9 cellular contexts compared by ENCODE assay signal in the genomic region with DNA sequence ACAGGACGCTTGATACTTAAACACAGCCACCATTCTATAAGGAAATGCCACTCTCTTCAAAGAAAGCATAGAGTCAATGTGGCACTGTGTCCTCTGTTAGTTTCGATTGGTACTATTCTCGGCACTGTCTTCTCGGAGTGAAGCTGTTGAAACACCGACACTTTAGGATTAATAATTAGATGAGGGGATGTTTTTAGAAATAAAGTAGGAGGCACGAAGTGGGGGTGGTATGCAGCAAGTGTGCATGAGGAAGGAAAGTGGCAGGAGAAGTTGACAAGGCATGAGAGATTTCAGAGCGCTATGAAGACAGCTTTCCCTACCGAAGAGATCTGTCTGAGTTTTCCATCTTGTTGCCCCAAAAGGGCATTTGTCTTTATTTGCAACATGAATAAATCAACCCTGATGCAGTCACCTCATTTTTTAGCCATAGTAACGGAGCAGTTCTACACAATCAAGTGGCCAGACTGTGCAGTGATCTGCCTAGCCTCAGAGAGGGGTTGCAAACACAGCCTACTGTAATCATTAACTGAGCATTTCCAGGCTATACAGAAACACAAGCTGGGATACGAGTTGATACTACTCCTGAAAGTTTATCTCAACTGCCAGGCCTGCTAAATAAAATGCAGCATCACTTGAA. TPM values are rescaled to one million over a fixed set of nuclear protein-coding genes. Genes with fewer than 3 reads are reported as not detected.
DNase-seq lines count a peak whose midpoint lies in the region; ATAC-seq lines count a peak whose summit lies in the region.
"Had no signal": no experiment of that assay in that cellular context is flagged by ENCODE, and none has a peak within 500 bp of the region (broad histone marks: within the 10 kb centered on the region; RNA-seq: fewer than 3 reads in every experiment).

No MANE protein-coding gene starts in this region.

- H3K27ac ChIP-seq in CD8-positive, alpha-beta memory T cell (ENCODE audit: low read depth, low read length) = peak overlapping the region; percentile 65
- H3K27ac ChIP-seq: VCaP had no signal

- H3K9ac ChIP-seq in adipocyte (ENCODE audit: low read length) = no peak overlapping the region
- peak overlapping the region; percentile 68 for H3K9ac ChIP-seq in mucosa of stomach (ENCODE audit: low read length)

- CTCF ChIA-PET in CD8-positive, alpha-beta memory T cell (lab: Charles Lee) = interaction anchor here (0.9 to 8.4 kb wide), 8 partner anchors 10 to 71 kb away, joined by 3 to 72 read pairs (median 16); a partner anchor contains a TSS

- H3K36me3 ChIP-seq in CD8-positive, alpha-beta memory T cell (ENCODE audit: insufficient read depth, low read length) = no peaks in the 10 kb centered on the region
- H3K36me3 ChIP-seq in adipocyte (ENCODE audit: control insufficient read depth, insufficient read depth, low read length, severe bottlenecking) (no peaks in the 10 kb centered on the region), mucosa of stomach (ENCODE audit: control insufficient read depth, insufficient read depth, low read length) (no peaks in the 10 kb centered on the region)

- peak in 1 of 5 donors; percentile 46 for DNase-seq in CD8-positive, alpha-beta memory T cell
- DNase-seq in adipocyte (ENCODE audit: low read depth) (no peak), COLO829 (ENCODE audit: low spot score) (no peak), mucosa of gallbladder (ENCODE audit: low spot score) (no peak), HuH-7.5 (ENCODE audit: low spot score) (no peak)
- DNase-seq in activated CD4-positive, CD25-positive, alpha-beta regulatory T cell treated with anti-CD3 and anti-CD28 coated beads, Interleukin-2, amount 50 U/mL, for 72 hours = no peak

- peak overlapping the region; percentile 93 to 100 (median 98) for H3K27ac Mint-ChIP-seq in CD8-positive, alpha-beta memory T cell

- H3K4me1 Mint-ChIP-seq in CD8-positive, alpha-beta memory T cell = peaks cover 78 to 97% (median 96%) of the 10 kb centered on the region in 3 donors

- no peaks in the 10 kb centered on the region for H3K9me3 Mint-ChIP-seq in CD8-positive, alpha-beta memory T cell

- no peaks in the 10 kb centered on the region for H3K27me3 Mint-ChIP-seq in CD8-positive, alpha-beta memory T cell

- H3K9me3 ChIP-seq in CD8-positive, alpha-beta memory T cell (ENCODE audit: low read length) = no peaks in the 10 kb centered on the region
- no peaks in the 10 kb centered on the region for H3K9me3 ChIP-seq in adipocyte (ENCODE audit: control insufficient read depth, low read length)
- H3K9me3 ChIP-seq in mucosa of stomach (ENCODE audit: control insufficient read depth, low read length) = no peaks in the 10 kb centered on the region

- peak overlapping the region; percentile 85 to 96 (median 90) for H3K4me3 Mint-ChIP-seq in CD8-positive, alpha-beta memory T cell

- H3K4me1 ChIP-seq in CD8-positive, alpha-beta memory T cell (ENCODE audit: insufficient read depth, low read length) = peaks cover 87% of the 10 kb centered on the region
- H3K4me1 ChIP-seq in adipocyte (ENCODE audit: control insufficient read depth, insufficient read depth, low read length) (peaks cover 24% of the 10 kb centered on the region), mucosa of stomach (ENCODE audit: control insufficient read depth, insufficient read depth, low read length) (peaks cover 40% of the 10 kb centered on the region)

- peak; percentile 32 for ATAC-seq in HG02938 (IDR thresholded peaks at IDR 0.05; ENCODE audit: unreplicated experiment)

- POLR2A ChIA-PET in CD8-positive, alpha-beta memory T cell (lab: Charles Lee) = interaction anchor here (1.0 to 3.5 kb wide), 6 partner anchors 8 to 42 kb away, joined by 3 to 35 read pairs (median 4); a partner anchor contains a TSS

- H3K27me3 ChIP-seq in CD8-positive, alpha-beta memory T cell (ENCODE audit: insufficient read depth, low read length, poor library complexity, severe bottlenecking) = no peaks in the 10 kb centered on the region
- H3K27me3 ChIP-seq in adipocyte (replicated peaks; ENCODE audit: control insufficient read depth, insufficient read depth, low read length) (peaks cover 6% of the 10 kb centered on the region), mucosa of stomach (ENCODE audit: control insufficient read depth, insufficient read depth, low read length) (no peaks in the 10 kb centered on the region)

- peak overlapping the region; percentile 71 for H3K4me3 ChIP-seq in CD8-positive, alpha-beta memory T cell (ENCODE audit: low read length)
- H3K4me3 ChIP-seq in adipocyte (ENCODE audit: low read length) = peak overlapping the region; percentile 9
- H3K4me3 ChIP-seq in mucosa of stomach (ENCODE audit: low read length) = peak overlapping the region; percentile 20

- H3K36me3 Mint-ChIP-seq in CD8-positive, alpha-beta memory T cell = peaks cover 0 to 6% (median 2%) of the 10 kb centered on the region in 3 donors

RNA-seq across cellular contexts. Expression of a gene that starts 8.3 kb away (rescaled TPM):
- 10 to 100 TPM; 15.6 to 16.2 TPM for total RNA-seq in CD8-positive, alpha-beta memory T cell
- polyA plus RNA-seq in CD8-positive, alpha-beta memory T cell = 16.5 TPM
- total RNA-seq in mucosa of gallbladder = 15.2 TPM

Comparison
In these comparisons a context has a peak if more than half of its experiments do, and no peak if none do; other contexts are left out.
1. H3K4me3 ChIP-seq: peak in every context shown above with its lines; median percentile 71 in CD8-positive, alpha-beta memory T cell; 20 in mucosa of stomach; 9 in adipocyte.